20 cellular contexts compared by ENCODE assay signal in genomic region chr6:87663434-87663833, GRCh38. TPM values are rescaled to one million over a fixed set of nuclear protein-coding genes. Genes with fewer than 3 reads are reported as not detected.
DNase-seq lines count a peak whose midpoint lies in the region; ATAC-seq and TF ChIP-seq lines count a peak whose summit lies in the region.
"Had no signal": no experiment of that assay in that cellular context is flagged by ENCODE, and none has a peak within 500 bp of the region (broad histone marks: within the 10 kb centered on the region; RNA-seq: fewer than 3 reads in every experiment).

No MANE protein-coding gene starts in this region.

- intact Hi-C loops in heart left ventricle (cut with DNase I) = loop anchor here in 1 of 10 donors (5.0 kb wide), 1 partner anchor 34 kb away; no protein-coding TSS in a partner anchor
- intact Hi-C loops in cardiac septum (cut with DNase I) = loop anchor here (2.0 to 10.0 kb wide), 2 partner anchors 37 to 131 kb away; no protein-coding TSS in a partner anchor

- H3K4me3 Mint-ChIP-seq in glutamatergic neuron (ENCODE audit: unreplicated experiment) (no peak overlapping the region), nephron progenitor cell (no peak overlapping the region)
- no peak overlapping the region for H3K4me3 Mint-ChIP-seq in stimulated activated effector memory CD8-positive, alpha-beta T cell treated with anti-CD3 and anti-CD28 coated beads, Interleukin-12 subunit alpha, Interleukin-12 subunit beta, amount 100 ng/mL, for 72 hours
- H3K4me3 Mint-ChIP-seq: activated CD4-positive, alpha-beta T cell treated with anti-CD3 and anti-CD28 coated beads, Interleukin-2, amount 10 ng/mL, durations not matched to agents 7 days and 5 days; activated naive CD4-positive, alpha-beta T cell treated with anti-CD3 and anti-CD28 coated beads for 36 hours; activated T-cell treated with anti-CD3 and anti-CD28 coated beads, Interleukin-2, amount 50 U/mL, for 4 hours had no signal

- peak in 3 of 4 donors; percentile 53 to 66 (median 56) for ATAC-seq in heart left ventricle
- no peak for ATAC-seq in stimulated activated effector memory CD8-positive, alpha-beta T cell treated with anti-CD3 and anti-CD28 coated beads, Interleukin-12 subunit alpha, Interleukin-12 subunit beta, amount 100 ng/mL, for 72 hours
- ATAC-seq: activated T-cell treated with anti-CD3 and anti-CD28 coated beads, Interleukin-2, amount 50 U/mL, for 4 hours; esophagus mucosa had no signal

- H3K27me3 Mint-ChIP-seq in glutamatergic neuron (ENCODE audit: unreplicated experiment) = peaks cover 2% of the 10 kb centered on the region
- peaks cover 3% of the 10 kb centered on the region for H3K27me3 Mint-ChIP-seq in nephron progenitor cell (ENCODE audit: low read depth, poor library complexity)
- H3K27me3 Mint-ChIP-seq: activated CD4-positive, alpha-beta T cell treated with anti-CD3 and anti-CD28 coated beads, Interleukin-2, amount 10 ng/mL, durations not matched to agents 7 days and 5 days; CD4-positive, CD25-positive, alpha-beta regulatory T cell had no signal

- 47 to 62% (median 55%) methylated on average over 2 of the region's 2 CpGs for WGBS in heart left ventricle, 4 donors

- no peaks in the 10 kb centered on the region for H3K36me3 Mint-ChIP-seq in glutamatergic neuron (ENCODE audit: unreplicated experiment)
- peaks cover 65% of the 10 kb centered on the region for H3K36me3 Mint-ChIP-seq in nephron progenitor cell (ENCODE audit: low read depth)
- H3K36me3 Mint-ChIP-seq in stimulated activated effector memory CD8-positive, alpha-beta T cell treated with anti-CD3 and anti-CD28 coated beads, Interleukin-12 subunit alpha, Interleukin-12 subunit beta, amount 100 ng/mL, for 72 hours = peaks cover 86% of the 10 kb centered on the region

- no peaks in the 10 kb centered on the region for H3K9me3 Mint-ChIP-seq in glutamatergic neuron (ENCODE audit: unreplicated experiment)
- no peaks in the 10 kb centered on the region for H3K9me3 Mint-ChIP-seq in nephron progenitor cell
- no peaks in the 10 kb centered on the region for H3K9me3 Mint-ChIP-seq in stimulated activated effector memory CD8-positive, alpha-beta T cell treated with anti-CD3 and anti-CD28 coated beads, Interleukin-12 subunit alpha, Interleukin-12 subunit beta, amount 100 ng/mL, for 72 hours
- H3K9me3 Mint-ChIP-seq: activated CD4-positive, alpha-beta T cell treated with anti-CD3 and anti-CD28 coated beads, Interleukin-2, amount 10 ng/mL, durations not matched to agents 7 days and 5 days; activated naive CD4-positive, alpha-beta T cell treated with anti-CD3 and anti-CD28 coated beads for 36 hours; activated T-cell treated with anti-CD3 and anti-CD28 coated beads, Interleukin-2, amount 50 U/mL, for 4 hours; CD4-positive, CD25-positive, alpha-beta regulatory T cell had no signal

- peak overlapping the region in 7 of 12 donors; percentile 0 to 36 (median 11) for H3K27ac ChIP-seq in heart left ventricle
- H3K27ac ChIP-seq: GM23248, thyroid gland, uterus had no signal

- H3K9me3 ChIP-seq in heart left ventricle (no peaks in the 10 kb centered on the region), BE2C (no peaks in the 10 kb centered on the region)
- H3K9me3 ChIP-seq: thyroid gland, uterus had no signal

- no peak overlapping the region for H3K4me3 ChIP-seq in heart left ventricle
- no peak overlapping the region for H3K4me3 ChIP-seq in BE2C (ENCODE audit: low read depth, low read length)
- H3K4me3 ChIP-seq: GM23248, thyroid gland, uterus had no signal

- TF ChIP-seq CTCF in heart left ventricle (IDR thresholded peaks at IDR 0.05) = no peak
- TF ChIP-seq CTCF in glutamatergic neuron (IDR thresholded peaks at IDR 0.05; ENCODE audit: partially characterized antibody, unreplicated experiment) = no peak
- no peak for TF ChIP-seq CTCF in nephron progenitor cell (IDR thresholded peaks at IDR 0.05)
- TF ChIP-seq CTCF in BE2C (IDR thresholded peaks at IDR 0.05; ENCODE audit: low read depth, low read length) = no peak

- H3K27me3 ChIP-seq in heart left ventricle (no peaks in the 10 kb centered on the region), BE2C (no peaks in the 10 kb centered on the region)
- H3K27me3 ChIP-seq: thyroid gland, uterus had no signal

- TF ChIP-seq POLR2A in heart left ventricle (IDR thresholded peaks at IDR 0.05) = no peak

- peaks cover 0 to 15% (median 0%) of the 10 kb centered on the region in 12 donors for H3K4me1 ChIP-seq in heart left ventricle
- no peaks in the 10 kb centered on the region for H3K4me1 ChIP-seq in BE2C
- H3K4me1 ChIP-seq: thyroid gland, uterus had no signal

- H3K27ac Mint-ChIP-seq in glutamatergic neuron (ENCODE audit: unreplicated experiment) (peak overlapping the region; percentile 4), nephron progenitor cell (peak overlapping the region; percentile 71)
- peak overlapping the region; percentile 23 for H3K27ac Mint-ChIP-seq in stimulated activated effector memory CD8-positive, alpha-beta T cell treated with anti-CD3 and anti-CD28 coated beads, Interleukin-12 subunit alpha, Interleukin-12 subunit beta, amount 100 ng/mL, for 72 hours
- H3K27ac Mint-ChIP-seq: activated CD4-positive, alpha-beta T cell treated with anti-CD3 and anti-CD28 coated beads, Interleukin-2, amount 10 ng/mL, durations not matched to agents 7 days and 5 days; activated naive CD4-positive, alpha-beta T cell treated with anti-CD3 and anti-CD28 coated beads for 36 hours had no signal

- H3K36me3 ChIP-seq in heart left ventricle (peaks cover 0 to 60% (median 32%) of the 10 kb centered on the region in 9 donors), BE2C (peaks cover 19% of the 10 kb centered on the region)
- H3K36me3 ChIP-seq: thyroid gland, uterus had no signal

- H3K4me1 Mint-ChIP-seq in glutamatergic neuron (ENCODE audit: low read depth, unreplicated experiment) (peaks cover 6% of the 10 kb centered on the region), nephron progenitor cell (no peaks in the 10 kb centered on the region)
- no peaks in the 10 kb centered on the region for H3K4me1 Mint-ChIP-seq in stimulated activated effector memory CD8-positive, alpha-beta T cell treated with anti-CD3 and anti-CD28 coated beads, Interleukin-12 subunit alpha, Interleukin-12 subunit beta, amount 100 ng/mL, for 72 hours
- H3K4me1 Mint-ChIP-seq: activated CD4-positive, alpha-beta T cell treated with anti-CD3 and anti-CD28 coated beads, Interleukin-2, amount 10 ng/mL, durations not matched to agents 7 days and 5 days had no signal

- DNase-seq in heart left ventricle (no peak), cardiac septum (ENCODE audit: low spot score) (no peak), glutamatergic neuron (no peak), nephron progenitor cell (no peak), pons (ENCODE audit: low spot score) (no peak), BE2C (no peak)
- DNase-seq in stimulated activated effector memory CD8-positive, alpha-beta T cell treated with anti-CD3 and anti-CD28 coated beads, Interleukin-12 subunit alpha, Interleukin-12 subunit beta, amount 100 ng/mL, for 72 hours (ENCODE audit: low spot score in 2 of 2) = no peak
- DNase-seq in activated CD4-positive, alpha-beta T cell treated with anti-CD3 and anti-CD28 coated beads for 4 hours = no peak
- DNase-seq: activated CD4-positive, alpha-beta T cell treated with anti-CD3 and anti-CD28 coated beads, Interleukin-2, amount 10 ng/mL, durations not matched to agents 7 days and 5 days; activated naive CD4-positive, alpha-beta T cell treated with anti-CD3 and anti-CD28 coated beads for 36 hours; activated T-cell treated with anti-CD3 and anti-CD28 coated beads, Interleukin-2, amount 50 U/mL, for 4 hours; CD4-positive, CD25-positive, alpha-beta regulatory T cell; foreskin fibroblast; GM23248; NCI-H2171; NCI-H82; stimulated activated CD4-positive, alpha-beta T cell treated with anti-CD3 and anti-CD28 coated beads, Interleukin-2, amount 100 ng/mL, for 24 hours; thyroid gland; uterus had no signal

RNA-seq across cellular contexts. Expression of gene AKIRIN2, which starts 38.6 kb away (rescaled TPM):
- 10 to 100 TPM; 15.2 to 54.7 (median 40.7) TPM for total RNA-seq in heart left ventricle
- 10 to 100 TPM; 21.8 to 42.0 TPM for polyA plus RNA-seq in heart left ventricle
- total RNA-seq in cardiac septum = 52.8 TPM
- 167 TPM for total RNA-seq in glutamatergic neuron (ENCODE audit: unreplicated experiment)
- 61.8 TPM for polyA plus RNA-seq in BE2C (2012; ENCODE audit: insufficient read depth, insufficient read length, low read depth)

Comparison
In these comparisons a context has a peak if more than half of its experiments do, and no peak if none do; other contexts are left out.
1. H3K27ac Mint-ChIP-seq: peak in every context shown above with its lines; median percentile 71 in nephron progenitor cell; 23 in stimulated activated effector memory CD8-positive, alpha-beta T cell treated with anti-CD3 and anti-CD28 coated beads, Interleukin-12 subunit alpha, Interleukin-12 subunit beta, amount 100 ng/mL, for 72 hours; 4 in glutamatergic neuron.